ENCODE assay signal across 19 cellular contexts in genomic region chr3:150479370-150479769, GRCh38.
DNase-seq lines count a peak whose midpoint lies in the region; FAIRE-seq and TF ChIP-seq lines count a peak whose summit lies in the region.
"Had no signal": no experiment of that assay in that cellular context is flagged by ENCODE, and none has a peak within 500 bp of the region (broad histone marks: within the 10 kb centered on the region; RNA-seq: fewer than 3 reads in every experiment).

No MANE protein-coding gene starts in this region.

- in situ Hi-C loops in ACHN (cut with HindIII; ENCODE audit: low pct_ligation_motif_present, low pct_unique_long_range_greater_than_20kb, low sequenced_read_pairs), result no loop called here

- H3K27ac Mint-ChIP-seq in nephron progenitor cell, result peak overlapping the region; percentile 90
- H3K27ac Mint-ChIP-seq: B cell; CD4-positive, alpha-beta T cell; CD8-positive, alpha-beta T cell had no signal

- no peak overlapping the region for H3K4me3 Mint-ChIP-seq in nephron progenitor cell
- H3K4me3 Mint-ChIP-seq: B cell; CD4-positive, alpha-beta T cell; CD8-positive, alpha-beta T cell had no signal

- no peaks in the 10 kb centered on the region for H3K27me3 Mint-ChIP-seq in nephron progenitor cell (ENCODE audit: low read depth, poor library complexity)
- H3K27me3 Mint-ChIP-seq: B cell; CD4-positive, alpha-beta T cell had no signal

- H3K9me3 Mint-ChIP-seq in nephron progenitor cell, result peaks cover 44% of the 10 kb centered on the region

- FAIRE-seq in colon (lab: Jason Lieb, UNC) (peak; percentile 28), islet of Langerhans (lab: Jason Lieb, UNC) (peak; percentile 43)
- FAIRE-seq: A204.1, D721Med, G401.6, GM12891, GM19239 had no signal

- peaks cover 29% of the 10 kb centered on the region for H3K36me3 Mint-ChIP-seq in nephron progenitor cell (ENCODE audit: low read depth)

- DNase-seq in nephron progenitor cell, result no peak
- DNase-seq in ACHN, result no peak
- DNase-seq in UCSD-AML1 (lab: John Stamatoyannopoulos, UW; ENCODE audit: unreplicated experiment), result no peak
- DNase-seq: 8988T; AML-193; Caco-2; Calu3; CD4-positive, alpha-beta T cell; CD8-positive, alpha-beta T cell; DMS79 treated with DMSO at 0.1 percent for 48 hours; GF-D8 had no signal

- no peaks in the 10 kb centered on the region for H3K4me1 Mint-ChIP-seq in nephron progenitor cell
- H3K4me1 Mint-ChIP-seq: B cell had no signal

- no peak for TF ChIP-seq CTCF in nephron progenitor cell (IDR thresholded peaks at IDR 0.05)
